Comparison of ENCODE assay signal across 8 cellular contexts in genomic region chr19:5138606-5139594, GRCh38.
A peak's percentile ranks its signal among the peaks of the same experiment; 100 is the strongest.
DNase-seq lines count a peak whose midpoint lies in the region; ATAC-seq and TF ChIP-seq lines count a peak whose summit lies in the region.

No MANE protein-coding gene starts in this region.

- TF ChIP-seq POLR2A in suprapubic skin (IDR thresholded peaks at IDR 0.05): no peak

- no peak for TF ChIP-seq EP300 in suprapubic skin (IDR thresholded peaks at IDR 0.05)

- intact Hi-C loops in heart right ventricle (cut with DNase I): loop anchor here in 2 of 10 donors (10.0 kb wide), 1 partner anchor 84 kb away; no protein-coding TSS in a partner anchor

- H3K9me3 ChIP-seq in heart right ventricle (no peaks in the 10 kb centered on the region), suprapubic skin (no peaks in the 10 kb centered on the region)

- H3K27ac ChIP-seq in heart right ventricle: no peak overlapping the region
- H3K27ac ChIP-seq in suprapubic skin: no peak overlapping the region

- H3K27me3 ChIP-seq in heart right ventricle (no peaks in the 10 kb centered on the region), suprapubic skin (no peaks in the 10 kb centered on the region)

- WGBS in heart right ventricle, 2 donors: 73 to 80% methylated on average over 30 of the region's 30 CpGs
- WGBS in suprapubic skin: 69% methylated on average over 29 of the region's 30 CpGs

- H3K36me3 ChIP-seq in heart right ventricle (peaks cover 0 to 100% (median 24%) of the 10 kb centered on the region in 9 donors), suprapubic skin (peaks cover 100% of the 10 kb centered on the region)

- no peak overlapping the region for H3K4me3 ChIP-seq in heart right ventricle
- no peak overlapping the region for H3K4me3 ChIP-seq in suprapubic skin

- H3K4me1 ChIP-seq in heart right ventricle: peaks cover 0 to 27% (median 13%) of the 10 kb centered on the region in 9 donors
- H3K4me1 ChIP-seq in suprapubic skin: peaks cover 2% of the 10 kb centered on the region

- TF ChIP-seq CTCF in heart right ventricle (IDR thresholded peaks at IDR 0.05) (no peak), suprapubic skin (IDR thresholded peaks at IDR 0.05) (no peak)

- ATAC-seq in GM19463 (IDR thresholded peaks at IDR 0.05; ENCODE audit: unreplicated experiment) (peak; percentile 76), heart right ventricle (peak in 4 of 8 donors; percentile 13 to 62 (median 46))

- peak; percentile 86 to 89 for DNase-seq in AML-193 (lab: John Stamatoyannopoulos, UW)
- peak; percentile 98 for DNase-seq in OCI-M1 (lab: John Stamatoyannopoulos, UW)
- peak; percentile 44 to 56 for DNase-seq in activated T-helper 1 cell treated with anti-CD3 and anti-CD28 coated beads, Interleukin-2, amount 50 U/mL, for 16 hours (ENCODE audit: low read depth in 1 of 2, low spot score in 1 of 2)
- peak; percentile 57 to 62 for DNase-seq in heart right ventricle
- DNase-seq in stimulated activated CD8-positive, alpha-beta memory T cell treated with anti-CD3 and anti-CD28 coated beads, Interleukin-15, amount 100 ng/mL, for 4 hours (ENCODE audit: low read depth in 2 of 2): peak; percentile 58 to 61
- no peak for DNase-seq in NCI-H2227 (lab: John Stamatoyannopoulos, UW; ENCODE audit: unreplicated experiment)
- no peak for DNase-seq in suprapubic skin (ENCODE audit: low spot score in 2 of 2)

Comparison
In these comparisons a context has a peak if more than half of its experiments do, and no peak if none do; other contexts are left out.
1. DNase-seq: peak in AML-193 (2 of 2), OCI-M1 (single experiment), activated T-helper 1 cell treated with anti-CD3 and anti-CD28 coated beads, Interleukin-2, amount 50 U/mL, for 16 hours (2 of 2), heart right ventricle (2 of 2) and stimulated activated CD8-positive, alpha-beta memory T cell treated with anti-CD3 and anti-CD28 coated beads, Interleukin-15, amount 100 ng/mL, for 4 hours (2 of 2); none in NCI-H2227 (single experiment) and suprapubic skin (0 of 2).